ENCODE assay signal across 29 cellular contexts in the genomic region with DNA sequence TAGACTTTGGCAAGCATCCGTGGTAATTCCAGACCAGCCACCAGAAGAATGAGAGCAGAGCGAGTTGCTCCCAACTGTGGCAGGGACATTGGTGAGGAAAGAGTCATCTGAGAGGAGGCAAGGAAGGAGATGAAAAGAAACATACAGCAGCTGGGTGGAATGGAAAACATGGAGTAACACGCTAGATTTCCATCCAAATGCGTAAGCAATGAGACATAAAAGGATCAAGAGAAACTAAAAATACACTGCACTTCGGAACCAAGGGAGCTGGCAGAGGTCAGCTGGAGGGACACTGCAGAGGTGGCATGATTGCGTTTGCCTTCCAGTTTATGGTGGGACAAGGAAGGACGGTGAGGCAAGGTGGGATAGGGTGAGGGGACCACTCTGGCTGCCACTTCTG.
A peak's percentile ranks its signal among the peaks of the same experiment; 100 is the strongest.
DNase-seq lines count a peak whose midpoint lies in the region; ATAC-seq, FAIRE-seq and TF ChIP-seq lines count a peak whose summit lies in the region.
"Had no signal": no experiment of that assay in that cellular context is flagged by ENCODE, and none has a peak within 500 bp of the region (broad histone marks: within the 10 kb centered on the region; RNA-seq: fewer than 3 reads in every experiment).

No MANE protein-coding gene starts in this region.

- no peak for TF ChIP-seq EP300 in GM12878 (IDR thresholded peaks at IDR 0.05; ENCODE audit: borderline replicate concordance in 1 of 2, control insufficient read depth in 1 of 2, low read depth in 2 of 2, low read length in 2 of 2)

- no peaks in the 10 kb centered on the region for H4K20me1 ChIP-seq in GM12878 (ENCODE audit: control insufficient read depth, insufficient read depth)

- in situ Hi-C loops in GM12878 (cut with MboI) = no loop called here

- no peak for TF ChIP-seq CTCF in GM12878 (IDR thresholded peaks at IDR 0.05 in 2 of 3, conservative IDR thresholded peaks at IDR 0.05 in 1 of 3; ENCODE audit: control insufficient read depth in 2 of 3, extremely low read depth in 1 of 3, insufficient read depth in 1 of 3, low read depth in 3 of 3, low read length in 3 of 3)

- no peak overlapping the region for H3K4me2 ChIP-seq in GM12878 (ENCODE audit: control insufficient read depth, insufficient read depth)

- H2AFZ ChIP-seq in GM12878 (ENCODE audit: control insufficient read depth, low read depth, low read length) = no peak overlapping the region

- BruUV-seq in GM12878 (replicated peaks; lab: Mats Ljungman, UMichigan) = no TSS peak

- peaks cover 17% of the 10 kb centered on the region for H3K36me3 Mint-ChIP-seq in activated naive CD8-positive, alpha-beta T cell treated with anti-CD3 and anti-CD28 coated beads, Interleukin-2, amount 10 ng/mL, durations not matched to agents 7 days and 5 days
- peaks cover 10% of the 10 kb centered on the region for H3K36me3 Mint-ChIP-seq in activated naive CD8-positive, alpha-beta T cell treated with anti-CD3 and anti-CD28 coated beads for 36 hours
- peaks cover 13 to 45% (median 20%) of the 10 kb centered on the region in 5 donors for H3K36me3 Mint-ChIP-seq in naive thymus-derived CD4-positive, alpha-beta T cell

- FAIRE-seq in GM12878 (lab: Jason Lieb, UNC) = peak; percentile 44

- SMC1A ChIA-PET in GM12878 (lab: Charles Lee; ENCODE audit: uncharacterized antibody, unreplicated experiment) = no interaction called here

- no peak for ATAC-seq in activated naive CD8-positive, alpha-beta T cell treated with anti-CD3 and anti-CD28 coated beads, Interleukin-2, amount 10 ng/mL, durations not matched to agents 7 days and 5 days (ENCODE audit: low read depth)
- ATAC-seq in GM12878 = no peak
- no peak for ATAC-seq in naive thymus-derived CD4-positive, alpha-beta T cell
- ATAC-seq: activated T-cell treated with anti-CD3 and anti-CD28 coated beads, Interleukin-2, amount 50 U/mL, for 72 hours; lower lobe of right lung; mucosa of descending colon; SK-N-SH treated with all-trans-retinoic acid at 6 μM for 48 hours had no signal

- H3K9me3 ChIP-seq in GM12878 (replicated peaks; ENCODE audit: control insufficient read depth, insufficient read depth, low read length) (no peaks in the 10 kb centered on the region), stomach smooth muscle (ENCODE audit: control insufficient read depth in 2 of 2, low read length in 2 of 2) (no peaks in the 10 kb centered on the region)
- no peaks in the 10 kb centered on the region for H3K9me3 ChIP-seq in naive thymus-derived CD4-positive, alpha-beta T cell (ENCODE audit: control insufficient read depth in 2 of 3, low read length in 3 of 3)
- H3K9me3 ChIP-seq: ascending aorta, BE2C, lower lobe of right lung, mucosa of descending colon, right lobe of liver, thyroid gland, vagina had no signal

- H3K27ac ChIP-seq in GM12878 (ENCODE audit: control insufficient read depth, insufficient read depth) (no peak overlapping the region), stomach smooth muscle (ENCODE audit: low read length) (peak overlapping the region; percentile 37)
- no peak overlapping the region for H3K27ac ChIP-seq in naive thymus-derived CD4-positive, alpha-beta T cell (ENCODE audit: low read depth, low read length)
- H3K27ac ChIP-seq: ascending aorta, lower lobe of right lung, right lobe of liver, thyroid gland, vagina, WERI-Rb-1 had no signal

- no peak for DNase-seq in activated naive CD8-positive, alpha-beta T cell treated with anti-CD3 and anti-CD28 coated beads, Interleukin-2, amount 10 ng/mL, durations not matched to agents 7 days and 5 days
- no peak for DNase-seq in activated naive CD8-positive, alpha-beta T cell treated with anti-CD3 and anti-CD28 coated beads for 36 hours
- no peak for DNase-seq in GM12878 (ENCODE audit: low read depth, low spot score)
- no peak for DNase-seq in naive thymus-derived CD4-positive, alpha-beta T cell
- DNase-seq in glomerular visceral epithelial cell (ENCODE audit: extremely low spot score) = no peak
- DNase-seq in inferior parietal cortex (ENCODE audit: extremely low spot score) = no peak
- no peak for DNase-seq in Kasumi-1 (lab: John Stamatoyannopoulos, UW)
- DNase-seq: activated CD4-positive, alpha-beta T cell treated with anti-CD3 and anti-CD28 coated beads, Interleukin-2, amount 50 U/mL, for 1 hour; activated naive CD4-positive, alpha-beta T cell treated with Interleukin-2 at 50 U/mL for 16 hours; activated T-cell treated with anti-CD3 and anti-CD28 coated beads, Interleukin-2, amount 50 U/mL, for 72 hours; BE2C; central memory CD4-positive, alpha-beta T cell; GDM1; H7; IMR-90; lower lobe of right lung; mucosa of descending colon; NCI-H1694; OCI-M1; right lobe of liver; stimulated activated naive CD4-positive, alpha-beta T cell treated with Interleukin-2 at 50 U/mL for 16 hours; thyroid gland; WERI-Rb-1 had no signal

- H3K27me3 Mint-ChIP-seq in activated naive CD8-positive, alpha-beta T cell treated with anti-CD3 and anti-CD28 coated beads, Interleukin-2, amount 10 ng/mL, durations not matched to agents 7 days and 5 days = no peaks in the 10 kb centered on the region
- no peaks in the 10 kb centered on the region for H3K27me3 Mint-ChIP-seq in activated naive CD8-positive, alpha-beta T cell treated with anti-CD3 and anti-CD28 coated beads for 36 hours
- H3K27me3 Mint-ChIP-seq in naive thymus-derived CD4-positive, alpha-beta T cell = no peaks in the 10 kb centered on the region

- H3K36me3 ChIP-seq in GM12878 (ENCODE audit: control insufficient read depth in 2 of 2, insufficient read depth in 2 of 2, low read length in 1 of 2) (peaks cover 12 to 21% of the 10 kb centered on the region in 2 experiments), stomach smooth muscle (ENCODE audit: control insufficient read depth in 2 of 2, insufficient read depth in 2 of 2, low read length in 2 of 2) (peaks cover 37 to 43% of the 10 kb centered on the region in 2 donors)
- peaks cover 0 to 71% (median 11%) of the 10 kb centered on the region in 3 experiments for H3K36me3 ChIP-seq in naive thymus-derived CD4-positive, alpha-beta T cell (ENCODE audit: control insufficient read depth in 2 of 3, insufficient read depth in 3 of 3, low read length in 3 of 3)

- peaks cover 20% of the 10 kb centered on the region for H3K4me1 Mint-ChIP-seq in activated naive CD8-positive, alpha-beta T cell treated with anti-CD3 and anti-CD28 coated beads, Interleukin-2, amount 10 ng/mL, durations not matched to agents 7 days and 5 days
- peaks cover 14% of the 10 kb centered on the region for H3K4me1 Mint-ChIP-seq in activated naive CD8-positive, alpha-beta T cell treated with anti-CD3 and anti-CD28 coated beads for 36 hours
- peaks cover 3 to 21% (median 11%) of the 10 kb centered on the region in 7 donors for H3K4me1 Mint-ChIP-seq in naive thymus-derived CD4-positive, alpha-beta T cell

- H3K4me3 Mint-ChIP-seq in activated naive CD8-positive, alpha-beta T cell treated with anti-CD3 and anti-CD28 coated beads, Interleukin-2, amount 10 ng/mL, durations not matched to agents 7 days and 5 days = no peak overlapping the region
- H3K4me3 Mint-ChIP-seq in activated naive CD8-positive, alpha-beta T cell treated with anti-CD3 and anti-CD28 coated beads for 36 hours = no peak overlapping the region
- H3K4me3 Mint-ChIP-seq in naive thymus-derived CD4-positive, alpha-beta T cell = no peak overlapping the region
- H3K4me3 Mint-ChIP-seq: activated T-cell treated with anti-CD3 and anti-CD28 coated beads, Interleukin-2, amount 50 U/mL, for 72 hours; dendritic cell treated with granulocyte-macrophage colony-stimulating factor and Interleukin-4, amounts not matched to agents 40 ng/mL and 50 ng/mL, for 4 days; neural crest cell had no signal

- no peak for TF ChIP-seq RAD21 in GM12878 (IDR thresholded peaks at IDR 0.05; ENCODE audit: insufficient read depth, low read depth, low read length)

- H3K79me2 ChIP-seq in GM12878 (ENCODE audit: control insufficient read depth, insufficient read depth, low read length) = no peaks in the 10 kb centered on the region

- no peaks in the 10 kb centered on the region for H3K27me3 ChIP-seq in GM12878 (replicated peaks in 1 of 2; ENCODE audit: control insufficient read depth in 2 of 2, insufficient read depth in 2 of 2, low read length in 1 of 2)
- no peaks in the 10 kb centered on the region for H3K27me3 ChIP-seq in naive thymus-derived CD4-positive, alpha-beta T cell (ENCODE audit: control insufficient read depth in 2 of 2, insufficient read depth in 2 of 2, low read length in 2 of 2)
- H3K27me3 ChIP-seq in stomach smooth muscle (ENCODE audit: control insufficient read depth in 1 of 2, insufficient read depth in 2 of 2, low read length in 2 of 2) = no peaks in the 10 kb centered on the region
- H3K27me3 ChIP-seq: ascending aorta, BE2C, right lobe of liver, thyroid gland, vagina had no signal

- H3K9ac ChIP-seq in GM12878 (ENCODE audit: control insufficient read depth, insufficient read depth, low read length) (no peak overlapping the region), stomach smooth muscle (ENCODE audit: low read length in 2 of 2) (peak overlapping the region in 1 of 2 donors; percentile 21)

- H3K4me3 ChIP-seq in GM12878 = no peak overlapping the region
- H3K4me3 ChIP-seq in naive thymus-derived CD4-positive, alpha-beta T cell (ENCODE audit: low read length) = no peak overlapping the region
- H3K4me3 ChIP-seq in stomach smooth muscle (ENCODE audit: low read length in 2 of 2) = peak overlapping the region in 1 of 2 donors; percentile 44
- H3K4me3 ChIP-seq: ascending aorta, lower lobe of right lung, mucosa of descending colon, right lobe of liver, thyroid gland, vagina had no signal

- H3K9me3 Mint-ChIP-seq in activated naive CD8-positive, alpha-beta T cell treated with anti-CD3 and anti-CD28 coated beads, Interleukin-2, amount 10 ng/mL, durations not matched to agents 7 days and 5 days = no peaks in the 10 kb centered on the region
- no peaks in the 10 kb centered on the region for H3K9me3 Mint-ChIP-seq in activated naive CD8-positive, alpha-beta T cell treated with anti-CD3 and anti-CD28 coated beads for 36 hours
- H3K9me3 Mint-ChIP-seq in naive thymus-derived CD4-positive, alpha-beta T cell = peaks cover 0 to 2% (median 0%) of the 10 kb centered on the region in 11 donors
- H3K9me3 Mint-ChIP-seq: activated T-cell treated with anti-CD3 and anti-CD28 coated beads, Interleukin-2, amount 50 U/mL, for 72 hours; dendritic cell treated with granulocyte-macrophage colony-stimulating factor and Interleukin-4, amounts not matched to agents 40 ng/mL and 50 ng/mL, for 4 days; neural crest cell had no signal

- CTCF ChIA-PET in GM12878 (lab: Yijun Ruan, JAX) = no interaction called here
- CTCF ChIA-PET in naive thymus-derived CD4-positive, alpha-beta T cell (lab: Charles Lee) = no interaction called here

- H3K4me1 ChIP-seq in GM12878 (ENCODE audit: control insufficient read depth, insufficient read depth, low read length) (peaks cover 28% of the 10 kb centered on the region), stomach smooth muscle (ENCODE audit: control insufficient read depth, insufficient read depth, low read length) (peaks cover 11% of the 10 kb centered on the region)
- H3K4me1 ChIP-seq in naive thymus-derived CD4-positive, alpha-beta T cell (ENCODE audit: control insufficient read depth in 2 of 2, insufficient read depth in 2 of 2, low read length in 2 of 2) = peaks cover 5 to 6% of the 10 kb centered on the region in 2 donors
- H3K4me1 ChIP-seq: ascending aorta, BE2C, lower lobe of right lung, right lobe of liver, vagina had no signal

- no peak for TF ChIP-seq POLR2A in GM12878 (IDR thresholded peaks at IDR 0.05; ENCODE audit: low read depth, low read length)

- POLR2A ChIA-PET in activated naive CD8-positive, alpha-beta T cell treated with anti-CD3 and anti-CD28 coated beads, Interleukin-2, amount 10 ng/mL, durations not matched to agents 7 days and 5 days (lab: Charles Lee) = interaction anchor here (0.7 kb wide), 1 partner anchor 15 kb away, joined by 3 read pairs; no protein-coding TSS in a partner anchor
- POLR2A ChIA-PET in GM12878 (lab: Charles Lee) = no interaction called here
- POLR2A ChIA-PET in naive thymus-derived CD4-positive, alpha-beta T cell (lab: Charles Lee) = no interaction called here

- 90% methylated on average over 7 of the region's 7 CpGs for WGBS in GM12878 (ENCODE audit: insufficient coverage, insufficient replicate concordance, low lambda C conversion rate, missing lambda C conversion rate)

- RAD21 ChIA-PET in GM12878 (lab: Charles Lee; ENCODE audit: unreplicated experiment) = interaction anchor here (1.0 kb wide), 1 partner anchor 17 kb away, joined by 4 read pairs; no protein-coding TSS in a partner anchor

- intact Hi-C loops in GM12878 (cut with micrococcal nuclease; ENCODE audit: unreplicated experiment) = no loop called here
- intact Hi-C loops in naive thymus-derived CD4-positive, alpha-beta T cell (cut with micrococcal nuclease) = no loop called here

- peak overlapping the region; percentile 10 for H3K27ac Mint-ChIP-seq in activated naive CD8-positive, alpha-beta T cell treated with anti-CD3 and anti-CD28 coated beads, Interleukin-2, amount 10 ng/mL, durations not matched to agents 7 days and 5 days
- no peak overlapping the region for H3K27ac Mint-ChIP-seq in activated naive CD8-positive, alpha-beta T cell treated with anti-CD3 and anti-CD28 coated beads for 36 hours
- H3K27ac Mint-ChIP-seq in naive thymus-derived CD4-positive, alpha-beta T cell = peak overlapping the region in 6 of 9 donors; percentile 37 to 80 (median 59)
- H3K27ac Mint-ChIP-seq: activated T-cell treated with anti-CD3 and anti-CD28 coated beads, Interleukin-2, amount 50 U/mL, for 72 hours; dendritic cell treated with granulocyte-macrophage colony-stimulating factor and Interleukin-4, amounts not matched to agents 40 ng/mL and 50 ng/mL, for 4 days had no signal
